ENCODE assay signal across 14 cellular contexts in genomic region chr3:19932422-19932821, GRCh38.
"Had no signal": no experiment of that assay in that cellular context is flagged by ENCODE, and none has a peak within 500 bp of the region (broad histone marks: within the 10 kb centered on the region; RNA-seq: fewer than 3 reads in every experiment).

No MANE protein-coding gene starts in this region.

- H3K36me3 ChIP-seq: adrenal gland, heart left ventricle, thyroid gland had no signal

- H3K27ac ChIP-seq: adrenal gland, coronary artery, thyroid gland, VCaP had no signal

- DNase-seq: activated CD4-positive, alpha-beta T cell treated with anti-CD3 and anti-CD28 coated beads for 48 hours; activated naive CD4-positive, alpha-beta T cell treated with Interleukin-2 at 50 U/mL for 16 hours; activated T-cell treated with anti-CD3 and anti-CD28 coated beads, Interleukin-2, amount 50 U/mL, for 4 hours; adrenal gland; caudate nucleus; effector CD8-positive, alpha-beta T cell; heart left ventricle; nephron progenitor cell; stimulated activated CD4-positive, alpha-beta T cell treated with anti-CD3 and anti-CD28 coated beads, Interleukin-2, amount 100 ng/mL, for 48 hours; T1000; thyroid gland had no signal

- ATAC-seq: heart left ventricle, left lobe of liver had no signal

- H3K4me1 ChIP-seq: adrenal gland, thyroid gland had no signal

- H3K27ac Mint-ChIP-seq: nephron progenitor cell had no signal

- H3K4me3 ChIP-seq: adrenal gland, coronary artery, heart left ventricle, thyroid gland had no signal

- H3K4me3 Mint-ChIP-seq: activated T-cell treated with anti-CD3 and anti-CD28 coated beads, Interleukin-2, amount 50 U/mL, for 4 hours; nephron progenitor cell had no signal

- H3K27me3 ChIP-seq: adrenal gland, thyroid gland had no signal

- H3K9me3 ChIP-seq: adrenal gland, heart left ventricle, thyroid gland had no signal

- H3K9me3 Mint-ChIP-seq: activated T-cell treated with anti-CD3 and anti-CD28 coated beads, Interleukin-2, amount 50 U/mL, for 4 hours; nephron progenitor cell had no signal
